8 cellular contexts compared by ENCODE assay signal in genomic region chr4:40749717-40750460, GRCh38. TPM values are rescaled to one million over a fixed set of nuclear protein-coding genes. Genes with fewer than 3 reads are reported as not detected.
DNase-seq lines count a peak whose midpoint lies in the region; ATAC-seq lines count a peak whose summit lies in the region.

NSUN7 (plus strand) TSS chr4:40749955; CDS start chr4:40750694, 739 bp downstream.

- peaks cover 4% of the 10 kb centered on the region for H3K4me1 Mint-ChIP-seq in activated naive CD8-positive, alpha-beta T cell treated with anti-CD3 and anti-CD28 coated beads for 36 hours

- DNase-seq in COR-L47 (lab: John Stamatoyannopoulos, UW) (peak; percentile 89), NCI-H2196 (lab: John Stamatoyannopoulos, UW; ENCODE audit: unreplicated experiment) (peak; percentile 81), sciatic nerve (ENCODE audit: low spot score) (peak; percentile 59)
- DNase-seq in activated naive CD8-positive, alpha-beta T cell treated with anti-CD3 and anti-CD28 coated beads for 36 hours = peak; percentile 51

- H3K9me3 Mint-ChIP-seq in activated naive CD8-positive, alpha-beta T cell treated with anti-CD3 and anti-CD28 coated beads for 36 hours = peaks cover 5% of the 10 kb centered on the region

- H3K27me3 Mint-ChIP-seq in activated naive CD8-positive, alpha-beta T cell treated with anti-CD3 and anti-CD28 coated beads for 36 hours = peaks cover 50% of the 10 kb centered on the region

- no peaks in the 10 kb centered on the region for H3K36me3 Mint-ChIP-seq in activated naive CD8-positive, alpha-beta T cell treated with anti-CD3 and anti-CD28 coated beads for 36 hours

- intact Hi-C loops in sciatic nerve (cut with DNase I) = no loop called here

- ATAC-seq in GM21723 (IDR thresholded peaks at IDR 0.05; ENCODE audit: unreplicated experiment) (peak; percentile 63), sciatic nerve (peak; percentile 59), HG03175 (IDR thresholded peaks at IDR 0.05; ENCODE audit: unreplicated experiment) (no peak), HG02798 (IDR thresholded peaks at IDR 0.05; ENCODE audit: poor library complexity, unreplicated experiment) (no peak)

- H3K4me3 Mint-ChIP-seq in activated naive CD8-positive, alpha-beta T cell treated with anti-CD3 and anti-CD28 coated beads for 36 hours = peak within 1 kb of the TSS; percentile 63

- H3K4me3 ChIP-seq in iPS-11a (ENCODE audit: low read depth, low read length) = peak within 1 kb of the TSS; percentile 88

- H3K27ac Mint-ChIP-seq in activated naive CD8-positive, alpha-beta T cell treated with anti-CD3 and anti-CD28 coated beads for 36 hours = no peak within 1 kb of the TSS

RNA-seq across cellular contexts. Expression of gene NSUN7, which starts in this region (rescaled TPM):
- total RNA-seq in activated naive CD8-positive, alpha-beta T cell treated with anti-CD3 and anti-CD28 coated beads for 36 hours = under 1 TPM; 0.19 to 0.28 TPM
- 1.2 TPM for total RNA-seq in sciatic nerve

Comparison
In these comparisons a context has a peak if more than half of its experiments do, and no peak if none do; other contexts are left out.
1. Peak in DNase-seq in activated naive CD8-positive, alpha-beta T cell treated with anti-CD3 and anti-CD28 coated beads for 36 hours; RNA of the gene not detected or under 1 TPM.
2. ATAC-seq: peak in GM21723 (single experiment) and sciatic nerve (single experiment); none in HG03175 (single experiment) and HG02798 (single experiment).
3. Peak in every context shown above with its lines, with median percentiles within 50 percentile points of each other: DNase-seq.